Comparison of ENCODE assay signal across 17 cellular contexts in the genomic region with DNA sequence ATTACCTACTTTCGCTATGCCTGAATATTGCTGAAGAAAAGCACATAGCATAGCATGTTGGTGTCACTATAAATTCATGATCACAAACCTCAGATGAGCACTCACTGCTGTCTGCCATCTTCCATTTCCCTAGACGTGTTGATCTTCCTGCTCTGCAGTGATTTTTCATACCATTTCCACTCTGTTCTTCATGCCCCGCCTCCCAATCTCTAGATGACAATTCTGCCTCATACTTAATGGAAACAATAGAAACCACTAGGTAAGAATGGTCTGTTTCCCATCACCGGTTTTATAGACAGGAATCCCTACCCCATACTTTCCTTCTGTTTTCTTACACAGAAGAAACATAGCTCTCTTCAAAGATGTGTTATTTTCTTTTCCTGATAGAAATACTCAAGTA.
DNase-seq lines count a peak whose midpoint lies in the region; ATAC-seq, FAIRE-seq and TF ChIP-seq lines count a peak whose summit lies in the region.
"Had no signal": no experiment of that assay in that cellular context is flagged by ENCODE, and none has a peak within 500 bp of the region (broad histone marks: within the 10 kb centered on the region; RNA-seq: fewer than 3 reads in every experiment).

No MANE protein-coding gene starts in this region.

- no peaks in the 10 kb centered on the region for H3K36me3 ChIP-seq in MM.1S (replicated peaks; ENCODE audit: insufficient read depth, low read length)
- H3K36me3 ChIP-seq in OCI-LY7 (ENCODE audit: insufficient read depth, low read length): peaks cover 5% of the 10 kb centered on the region

- H4K20me1 ChIP-seq in MM.1S (ENCODE audit: insufficient read depth, low read length): no peaks in the 10 kb centered on the region
- no peaks in the 10 kb centered on the region for H4K20me1 ChIP-seq in OCI-LY7 (ENCODE audit: insufficient read depth, low read length)
- H4K20me1 ChIP-seq: BLaER1 had no signal

- no peaks in the 10 kb centered on the region for H3K9me2 ChIP-seq in MM.1S (replicated peaks; ENCODE audit: insufficient read depth, low read length)
- no peaks in the 10 kb centered on the region for H3K9me2 ChIP-seq in OCI-LY7 (ENCODE audit: insufficient read depth, low read length)

- CTCF ChIA-PET in OCI-LY7 (lab: Charles Lee; ENCODE audit: unreplicated experiment): no interaction called here

- no peaks in the 10 kb centered on the region for H3K27me3 ChIP-seq in MM.1S (replicated peaks; ENCODE audit: insufficient read depth, low read length)
- H3K27me3 ChIP-seq: BLaER1 had no signal

- no TSS peak for BruUV-seq in OCI-LY7 (replicated peaks; lab: Mats Ljungman, UMichigan)

- H3K4me2 ChIP-seq in MM.1S (ENCODE audit: low read depth, low read length) (no peak overlapping the region), OCI-LY7 (ENCODE audit: low read length) (no peak overlapping the region)
- H3K4me2 ChIP-seq: BLaER1, GM23338 had no signal

- peak; percentile 61 for FAIRE-seq in D721Med (lab: Jason Lieb, UNC)
- FAIRE-seq: GM12891 had no signal

- H3K4me3 ChIP-seq in MM.1S (ENCODE audit: low read length): no peak overlapping the region
- H3K4me3 ChIP-seq in fibroblast of the aortic adventitia (ENCODE audit: low read depth, low read length): no peak overlapping the region
- H3K4me3 ChIP-seq in OCI-LY7 (ENCODE audit: low read depth, low read length, poor library complexity, severe bottlenecking): no peak overlapping the region
- H3K4me3 ChIP-seq: BLaER1, GM23338 had no signal

- H3K4me1 ChIP-seq in MM.1S (ENCODE audit: low read length): no peaks in the 10 kb centered on the region
- H3K4me1 ChIP-seq in OCI-LY7 (ENCODE audit: insufficient read depth, low read length, poor library complexity, severe bottlenecking): no peaks in the 10 kb centered on the region
- H3K4me1 ChIP-seq: BLaER1, Caco-2 had no signal

- 0 out of 2 replicates have a peak overlapping the region, but pooled peaks have one; percentile 0 for H3K27ac ChIP-seq in MM.1S (ENCODE audit: low read length)
- no peak overlapping the region for H3K27ac ChIP-seq in OCI-LY7 (ENCODE audit: low read depth, low read length, poor library complexity, severe bottlenecking)
- H3K27ac ChIP-seq: BLaER1 had no signal

- H3K79me2 ChIP-seq in MM.1S (ENCODE audit: low read length) (no peaks in the 10 kb centered on the region), OCI-LY7 (ENCODE audit: insufficient read depth, low read depth, low read length) (no peaks in the 10 kb centered on the region)

- peak; percentile 37 for DNase-seq in NCI-H748 (lab: John Stamatoyannopoulos, UW; ENCODE audit: unreplicated experiment)
- DNase-seq in NCI-H748 treated with DMSO at 0.1 percent for 48 hours (lab: John Stamatoyannopoulos, UW): no peak
- no peak for DNase-seq in D721Med (ENCODE audit: insufficient read length, low spot score)
- DNase-seq in MM.1S: no peak
- DNase-seq in fibroblast of the aortic adventitia (ENCODE audit: low read depth): peak; percentile 23
- DNase-seq in OCI-LY7 (ENCODE audit: low spot score): no peak
- DNase-seq: 8988T; AML-193; Caco-2; CD8-positive, alpha-beta memory T cell; DMS53; H7 had no signal

- ATAC-seq in GM18870 (IDR thresholded peaks at IDR 0.05; ENCODE audit: unreplicated experiment): no peak
- ATAC-seq in HG03354 (IDR thresholded peaks at IDR 0.05; ENCODE audit: poor library complexity, severe bottlenecking, unreplicated experiment): no peak
- ATAC-seq: GM23338 had no signal

- POLR2A ChIA-PET in OCI-LY7 (lab: Charles Lee): no interaction called here

- H3F3A ChIP-seq in MM.1S (ENCODE audit: insufficient read depth, low read length): no peaks in the 10 kb centered on the region

- intact Hi-C loops in OCI-LY7 (cut with micrococcal nuclease; ENCODE audit: unreplicated experiment): no loop called here

- TF ChIP-seq CTCF in D721Med (IDR thresholded peaks at IDR 0.05; ENCODE audit: insufficient read depth, missing control alignments) (no peak), MM.1S (IDR thresholded peaks at IDR 0.05; ENCODE audit: low read length) (no peak), fibroblast of the aortic adventitia (IDR thresholded peaks at IDR 0.05; ENCODE audit: insufficient read depth, low read length) (no peak), OCI-LY7 (conservative IDR thresholded peaks at IDR 0.05; ENCODE audit: low read length) (no peak)

- no peaks in the 10 kb centered on the region for H3K9me3 ChIP-seq in MM.1S (replicated peaks; ENCODE audit: insufficient read depth, low read length)
- H3K9me3 ChIP-seq in OCI-LY7 (ENCODE audit: low read length): no peaks in the 10 kb centered on the region
- H3K9me3 ChIP-seq: BLaER1, Caco-2 had no signal

- H3K9ac ChIP-seq in MM.1S (ENCODE audit: low read length): no peak overlapping the region
- H3K9ac ChIP-seq: BLaER1 had no signal

- H2AFZ ChIP-seq in MM.1S (ENCODE audit: low read length): no peak overlapping the region
- no peak overlapping the region for H2AFZ ChIP-seq in OCI-LY7 (ENCODE audit: low read length)
- H2AFZ ChIP-seq: GM23338 had no signal

Comparison
In these comparisons a context has a peak if more than half of its experiments do, and no peak if none do; other contexts are left out.
1. DNase-seq: peak in NCI-H748 (single experiment) and fibroblast of the aortic adventitia (single experiment); none in NCI-H748 treated with DMSO at 0.1 percent for 48 hours (single experiment), D721Med (single experiment), MM.1S (single experiment) and OCI-LY7 (single experiment).